Comparison of ENCODE assay signal across 27 cellular contexts in genomic region chr1:113744114-113744513, GRCh38.
"Had no signal": no experiment of that assay in that cellular context is flagged by ENCODE, and none has a peak within 500 bp of the region (broad histone marks: within the 10 kb centered on the region; RNA-seq: fewer than 3 reads in every experiment).

No MANE protein-coding gene starts in this region.

- H3K27me3 ChIP-seq: colonic mucosa, gastroesophageal sphincter, heart left ventricle, hepatocyte, ovary, spleen, tibial nerve, upper lobe of left lung had no signal

- DNase-seq: colonic mucosa; effector CD8-positive, alpha-beta T cell; endodermal cell; foreskin fibroblast; heart left ventricle; left cardiac atrium; left ventricle myocardium inferior; lower lobe of right lung; naive thymus-derived CD8-positive, alpha-beta T cell; occipital lobe; ovary; posterior cingulate gyrus; psoas muscle; right cardiac atrium; spleen; stimulated activated CD4-positive, alpha-beta T cell treated with anti-CD3 and anti-CD28 coated beads, Interleukin-4, amount 100 ng/mL, for 4 hours; stimulated activated naive B cell treated with anti-CD40 and anti-IgM and Interleukin-4, amounts not matched to agents 10 μg/mL and 1 μg/mL and 100 μg/mL, for 72 hours; upper lobe of left lung had no signal

- H3K36me3 Mint-ChIP-seq: naive thymus-derived CD8-positive, alpha-beta T cell had no signal

- H3K4me1 ChIP-seq: colonic mucosa, gastroesophageal sphincter, left ventricle myocardium inferior, lower lobe of right lung, psoas muscle, spleen, upper lobe of left lung had no signal

- H3K9me3 ChIP-seq: colonic mucosa, gastroesophageal sphincter, heart left ventricle, left ventricle myocardium inferior, lower lobe of right lung, ovary, psoas muscle, spleen, thoracic aorta, tibial nerve, upper lobe of left lung had no signal

- H3K27me3 Mint-ChIP-seq: dendritic cell treated with granulocyte-macrophage colony-stimulating factor and Interleukin-4, amounts not matched to agents 40 ng/mL and 50 ng/mL, for 4 days; naive thymus-derived CD8-positive, alpha-beta T cell; stimulated activated naive B cell treated with anti-CD40 and anti-IgM and Interleukin-4, amounts not matched to agents 10 μg/mL and 1 μg/mL and 100 μg/mL, for 72 hours; stimulated activated naive CD8-positive, alpha-beta T cell treated with anti-CD3 and anti-CD28 coated beads, Interleukin-15, Interleukin-2, amounts not matched to agents 100 ng/mL and 50 ng/mL, for 24 hours had no signal

- H3K4me3 ChIP-seq: colonic mucosa, gastroesophageal sphincter, heart left ventricle, hepatocyte, left ventricle myocardium inferior, lower lobe of right lung, ovary, psoas muscle, skin epidermis, spleen, thoracic aorta, tibial nerve, upper lobe of left lung had no signal

- ATAC-seq: esophagus mucosa; gastroesophageal sphincter; heart left ventricle; left cardiac atrium; lower lobe of right lung; naive thymus-derived CD8-positive, alpha-beta T cell; psoas muscle; right cardiac atrium; stimulated activated naive B cell treated with anti-CD40 and anti-IgM and Interleukin-4, amounts not matched to agents 10 μg/mL and 1 μg/mL and 100 μg/mL, for 72 hours had no signal

- H3K27ac Mint-ChIP-seq: dendritic cell treated with granulocyte-macrophage colony-stimulating factor and Interleukin-4, amounts not matched to agents 40 ng/mL and 50 ng/mL, for 4 days; endodermal cell; naive thymus-derived CD8-positive, alpha-beta T cell; stimulated activated naive B cell treated with anti-CD40 and anti-IgM and Interleukin-4, amounts not matched to agents 10 μg/mL and 1 μg/mL and 100 μg/mL, for 72 hours; stimulated activated naive CD8-positive, alpha-beta T cell treated with anti-CD3 and anti-CD28 coated beads, Interleukin-15, Interleukin-2, amounts not matched to agents 100 ng/mL and 50 ng/mL, for 24 hours had no signal

- H3K9me3 Mint-ChIP-seq: dendritic cell treated with granulocyte-macrophage colony-stimulating factor and Interleukin-4, amounts not matched to agents 40 ng/mL and 50 ng/mL, for 4 days; naive thymus-derived CD8-positive, alpha-beta T cell; stimulated activated naive B cell treated with anti-CD40 and anti-IgM and Interleukin-4, amounts not matched to agents 10 μg/mL and 1 μg/mL and 100 μg/mL, for 72 hours; stimulated activated naive CD8-positive, alpha-beta T cell treated with anti-CD3 and anti-CD28 coated beads, Interleukin-15, Interleukin-2, amounts not matched to agents 100 ng/mL and 50 ng/mL, for 24 hours had no signal

- H3K36me3 ChIP-seq: colonic mucosa, ovary had no signal

- H3K4me1 Mint-ChIP-seq: endodermal cell had no signal

- H3K27ac ChIP-seq: colonic mucosa, epithelial cell of prostate, gastroesophageal sphincter, heart left ventricle, hepatocyte, left ventricle myocardium inferior, lower lobe of right lung, ovary, psoas muscle, skin epidermis, spleen, thoracic aorta, tibial nerve, upper lobe of left lung had no signal

- H3K4me3 Mint-ChIP-seq: dendritic cell treated with granulocyte-macrophage colony-stimulating factor and Interleukin-4, amounts not matched to agents 40 ng/mL and 50 ng/mL, for 4 days; endodermal cell; naive thymus-derived CD8-positive, alpha-beta T cell; stimulated activated naive B cell treated with anti-CD40 and anti-IgM and Interleukin-4, amounts not matched to agents 10 μg/mL and 1 μg/mL and 100 μg/mL, for 72 hours; stimulated activated naive CD8-positive, alpha-beta T cell treated with anti-CD3 and anti-CD28 coated beads, Interleukin-15, Interleukin-2, amounts not matched to agents 100 ng/mL and 50 ng/mL, for 24 hours had no signal
